ENCODE assay signal across 1 cellular context in the genomic region with DNA sequence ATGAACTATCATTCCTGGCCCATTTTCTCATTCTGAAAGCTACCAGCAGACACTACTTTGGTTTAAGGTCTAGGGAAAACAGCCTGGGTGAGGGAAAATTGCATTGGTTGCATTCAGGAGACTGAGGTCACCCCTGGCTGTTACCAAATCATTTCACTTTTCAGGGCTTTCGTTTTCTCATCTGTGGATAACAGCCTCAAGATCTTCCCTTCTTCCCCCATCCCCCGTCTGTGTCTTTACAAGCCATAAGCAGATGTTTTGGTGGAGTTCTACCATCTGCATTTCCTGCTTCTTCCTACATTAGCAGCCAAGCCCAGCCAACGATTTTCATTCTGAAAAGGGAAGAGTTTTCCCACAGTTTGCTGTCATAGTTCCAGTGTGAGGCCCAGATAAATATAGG.
TF ChIP-seq lines count a peak whose summit lies in the region.

No MANE protein-coding gene starts in this region.

TF ChIP-seq in GM12878, 131 proteins besides CTCF, POLR2A, EP300 and RAD21 (continued from another document):
- TF ChIP-seq YY1 (IDR thresholded peaks at IDR 0.05; ENCODE audit: low read depth, low read length) (0 out of 2 replicates have a peak, but pooled peaks have one; percentile 2), BMI1 (IDR thresholded peaks at IDR 0.05; ENCODE audit: borderline replicate concordance) (0 out of 2 replicates have a peak, but pooled peaks have one; percentile 12), CBFB (IDR thresholded peaks at IDR 0.05; ENCODE audit: low read depth) (0 out of 2 replicates have a peak, but pooled peaks have one; percentile 7), CREM (IDR thresholded peaks at IDR 0.05; ENCODE audit: low read depth) (0 out of 2 replicates have a peak, but pooled peaks have one; percentile 25), EED (IDR thresholded peaks at IDR 0.05; ENCODE audit: low read depth) (0 out of 2 replicates have a peak, but pooled peaks have one; percentile 18), TCF3 (IDR thresholded peaks at IDR 0.05; ENCODE audit: borderline replicate concordance, insufficient read depth, low read depth, low read length) (peak; percentile 64; the same call in 1 of the 2 replicates), PKNOX1 (IDR thresholded peaks at IDR 0.05) (no peak), CEBPB (IDR thresholded peaks at IDR 0.05; ENCODE audit: borderline replicate concordance in 1 of 2, low read depth in 2 of 2, low read length in 2 of 2) (no peak), GABPA (IDR thresholded peaks at IDR 0.05; ENCODE audit: low read depth) (no peak), SMC3 (IDR thresholded peaks at IDR 0.05; ENCODE audit: borderline replicate concordance, low read length) (no peak), RUNX3 (IDR thresholded peaks at IDR 0.05; ENCODE audit: low read length) (peak; percentile 13), NR2F1 (conservative IDR thresholded peaks at IDR 0.05) (0 out of 2 replicates have a peak, but pooled peaks have one; percentile 18), SMARCA5 (IDR thresholded peaks at IDR 0.05) (0 out of 2 replicates have a peak, but pooled peaks have one; percentile 36), DPF2 (IDR thresholded peaks at IDR 0.05) (no peak; the same call in 1 of the 2 replicates), TCF12 (IDR thresholded peaks at IDR 0.05; ENCODE audit: low read depth, low read length) (peak; percentile 78; the same call in 1 of the 2 replicates), MYC (IDR thresholded peaks at IDR 0.05; ENCODE audit: insufficient read depth, insufficient read length, insufficient replicate concordance, low read length, severe bottlenecking) (no peak), POU2F2 (IDR thresholded peaks at IDR 0.05; ENCODE audit: borderline replicate concordance, low read depth, low read length) (0 out of 3 replicates have a peak, but pooled peaks have one; percentile 25), ATF3 (IDR thresholded peaks at IDR 0.05; ENCODE audit: borderline replicate concordance, extremely low read depth, low read depth, low read length) (no peak)
